Comparison of ENCODE assay signal across 26 cellular contexts in the genomic region with DNA sequence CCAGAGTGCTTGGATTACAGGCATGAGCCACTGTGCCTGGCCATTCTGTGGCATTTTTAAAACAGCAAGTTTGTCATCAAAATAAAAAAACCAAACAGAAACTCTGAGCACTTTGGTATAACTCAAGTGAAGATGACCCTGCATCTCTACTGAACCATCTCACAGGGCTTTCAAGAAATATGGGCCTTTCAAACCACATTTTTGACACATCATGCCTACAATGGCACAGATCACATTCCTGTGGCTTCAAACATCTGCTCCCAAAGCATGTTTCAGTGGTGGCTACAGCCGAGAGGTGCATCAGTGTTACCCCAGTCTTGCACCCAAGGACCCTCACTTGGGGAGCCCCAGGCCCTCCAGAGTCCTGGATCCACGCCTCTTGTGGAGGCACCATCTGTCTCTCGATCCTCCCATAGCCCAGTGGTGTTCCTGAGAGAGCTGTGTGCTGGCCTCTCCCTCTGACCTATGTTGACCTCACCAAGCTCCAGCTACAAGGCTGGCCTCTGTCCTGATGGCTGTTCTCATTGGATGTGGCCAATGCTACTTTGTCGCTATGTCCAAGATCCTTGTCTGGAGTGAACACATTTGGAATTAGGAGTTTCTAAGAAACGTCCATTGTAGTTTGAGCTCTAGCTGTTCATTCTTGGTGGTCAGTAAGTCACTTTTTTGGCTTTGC. TPM values are rescaled to one million over a fixed set of nuclear protein-coding genes. Genes with fewer than 3 reads are reported as not detected.
A peak's percentile ranks its signal among the peaks of the same experiment; 100 is the strongest.
DNase-seq lines count a peak whose midpoint lies in the region; ATAC-seq, FAIRE-seq and TF ChIP-seq lines count a peak whose summit lies in the region.
"Had no signal": no experiment of that assay in that cellular context is flagged by ENCODE, and none has a peak within 500 bp of the region (broad histone marks: within the 10 kb centered on the region; RNA-seq: fewer than 3 reads in every experiment).

No MANE protein-coding gene starts in this region.

- no peak overlapping the region for H3K27ac Mint-ChIP-seq in GM23338
- H3K27ac Mint-ChIP-seq: activated CD8-positive, alpha-beta T cell treated with anti-CD3 and anti-CD28 coated beads, Interleukin-2, amount 10 ng/mL, durations not matched to agents 7 days and 5 days; activated naive CD4-positive, alpha-beta T cell treated with anti-CD3 and anti-CD28 coated beads for 36 hours; activated T-cell treated with anti-CD3 and anti-CD28 coated beads, Interleukin-2, amount 50 U/mL, for 24 hours; natural killer cell; T-helper 17 cell had no signal

- H3K4me2 ChIP-seq in HepG2 (ENCODE audit: low read depth, low read length) = no peak overlapping the region
- H3K4me2 ChIP-seq in GM23338 = no peak overlapping the region
- H3K4me2 ChIP-seq: smooth muscle cell had no signal

- intact Hi-C loops in HepG2 (cut with micrococcal nuclease; ENCODE audit: unreplicated experiment) (loop anchor here (5.0 kb wide), 1 partner anchor 97 kb away; no protein-coding TSS in a partner anchor), right lobe of liver (cut with DNase I) (no loop called here)

- CTCF ChIA-PET in HepG2 (lab: Yijun Ruan, JAX; ENCODE audit: low intra/inter-chr PET ratio, low total read pairs) = no interaction called here

- H3K79me2 ChIP-seq in HepG2 (ENCODE audit: insufficient read depth, low read length) = no peaks in the 10 kb centered on the region
- no peaks in the 10 kb centered on the region for H3K79me2 ChIP-seq in GM23338 (replicated peaks; ENCODE audit: insufficient read depth)

- TF ChIP-seq CTCF in HepG2 (CRISPR knock-in tag; IDR thresholded peaks at IDR 0.05) (no peak), right lobe of liver (IDR thresholded peaks at IDR 0.05) (no peak), GM23338 (conservative IDR thresholded peaks at IDR 0.05; ENCODE audit: low read depth in 2 of 2) (no peak)

- TF ChIP-seq EP300 in HepG2 (IDR thresholded peaks at IDR 0.05; ENCODE audit: low read depth in 2 of 2, low read length in 2 of 2) = no peak
- no peak for TF ChIP-seq EP300 in HepG2 (CRISPR knock-in tag; IDR thresholded peaks at IDR 0.05; ENCODE audit: borderline replicate concordance)

- no peaks in the 10 kb centered on the region for H3K9me2 ChIP-seq in GM23338 (ENCODE audit: insufficient read depth)

- no peak for TF ChIP-seq RAD21 in HepG2 (CRISPR knock-in tag; IDR thresholded peaks at IDR 0.05)

- H2AFZ ChIP-seq in HepG2 (ENCODE audit: low read length) (no peak overlapping the region), GM23338 (no peak overlapping the region)

- H4K20me1 ChIP-seq in HepG2 (ENCODE audit: insufficient read depth, low read length) (no peaks in the 10 kb centered on the region), GM23338 (replicated peaks; ENCODE audit: insufficient read depth) (no peaks in the 10 kb centered on the region)

- POLR2A ChIA-PET in HepG2 (lab: Yijun Ruan, JAX) = no interaction called here

- H3K27me3 ChIP-seq in HepG2 (ENCODE audit: control insufficient read depth in 1 of 2, insufficient read depth in 2 of 2, low read length in 2 of 2) = no peaks in the 10 kb centered on the region; a peak in 1 of 5 replicates
- no peaks in the 10 kb centered on the region for H3K27me3 ChIP-seq in right lobe of liver
- no peaks in the 10 kb centered on the region for H3K27me3 ChIP-seq in adipocyte (replicated peaks; ENCODE audit: control insufficient read depth, insufficient read depth, low read length)
- H3K27me3 ChIP-seq in GM23338 (ENCODE audit: insufficient read depth) = no peaks in the 10 kb centered on the region
- H3K27me3 ChIP-seq: SJSA1, upper lobe of left lung had no signal

- in situ Hi-C loops in HepG2 (cut with HindIII; ENCODE audit: extremely low pct_ligation_motif_present, low pct_unique_long_range_greater_than_20kb) = no loop called here

- no peak overlapping the region for H3K4me3 Mint-ChIP-seq in GM23338
- H3K4me3 Mint-ChIP-seq: activated CD8-positive, alpha-beta T cell treated with anti-CD3 and anti-CD28 coated beads, Interleukin-2, amount 10 ng/mL, durations not matched to agents 7 days and 5 days; activated naive CD4-positive, alpha-beta T cell treated with anti-CD3 and anti-CD28 coated beads for 36 hours; activated T-cell treated with anti-CD3 and anti-CD28 coated beads, Interleukin-2, amount 50 U/mL, for 24 hours; natural killer cell; T-helper 17 cell had no signal

- H3K27me3 Mint-ChIP-seq in GM23338 (ENCODE audit: insufficient read depth, low read depth, poor library complexity) = no peaks in the 10 kb centered on the region
- H3K27me3 Mint-ChIP-seq: activated T-cell treated with anti-CD3 and anti-CD28 coated beads, Interleukin-2, amount 50 U/mL, for 24 hours had no signal

- ATAC-seq in HepG2 (peak; percentile 39; the same call in 2 of the 3 replicates), right lobe of liver (no peak), GM23338 (no peak), GM21825 (IDR thresholded peaks at IDR 0.05; ENCODE audit: unreplicated experiment) (no peak), GM19351 (IDR thresholded peaks at IDR 0.05; ENCODE audit: unreplicated experiment) (no peak), GM21619 (IDR thresholded peaks at IDR 0.05; ENCODE audit: unreplicated experiment) (no peak)
- ATAC-seq: activated CD8-positive, alpha-beta T cell treated with anti-CD3 and anti-CD28 coated beads, Interleukin-2, amount 10 ng/mL, durations not matched to agents 7 days and 5 days; natural killer cell; PC-3; T-helper 17 cell had no signal

- no peaks in the 10 kb centered on the region for H3F3A ChIP-seq in GM23338 (replicated peaks; ENCODE audit: low read depth)

- H3K4me1 ChIP-seq in HepG2 (ENCODE audit: insufficient read depth, low read length) (peaks cover 7% of the 10 kb centered on the region; the same call in 1 of the 2 replicates), right lobe of liver (no peaks in the 10 kb centered on the region), adipocyte (ENCODE audit: control insufficient read depth, insufficient read depth, low read length) (peaks cover 13% of the 10 kb centered on the region), GM23338 (ENCODE audit: insufficient read depth) (peaks cover 11% of the 10 kb centered on the region)
- H3K4me1 ChIP-seq: prostate gland had no signal

- H3K4me3 ChIP-seq in HepG2 (replicated peaks in 1 of 3; ENCODE audit: insufficient read depth in 1 of 3, low read depth in 2 of 3, low read length in 3 of 3) (no peak overlapping the region), right lobe of liver (no peak overlapping the region), adipocyte (ENCODE audit: low read length) (no peak overlapping the region), GM23338 (no peak overlapping the region)
- H3K4me3 ChIP-seq: prostate gland, SJSA1, smooth muscle cell, upper lobe of left lung had no signal

- no peaks in the 10 kb centered on the region; the same call in 2 of the 3 replicates for H3K9me3 Mint-ChIP-seq in GM23338
- H3K9me3 Mint-ChIP-seq: activated naive CD4-positive, alpha-beta T cell treated with anti-CD3 and anti-CD28 coated beads for 36 hours; activated T-cell treated with anti-CD3 and anti-CD28 coated beads, Interleukin-2, amount 50 U/mL, for 24 hours; natural killer cell had no signal

- no TSS peak for BruUV-seq in HepG2 (replicated peaks; lab: Mats Ljungman, UMichigan)

- WGBS in HepG2 (ENCODE audit: low lambda C conversion rate) = 26% methylated on average over 5 of the region's 5 CpGs
- WGBS in right lobe of liver (ENCODE audit: insufficient coverage, low coverage, low lambda C conversion rate, missing lambda C conversion rate) = 64% methylated on average over 4 of the region's 5 CpGs

- DNase-seq in HepG2 (ENCODE audit: low spot score) (no peak), right lobe of liver (no peak), adipocyte (ENCODE audit: low read depth) (peak; percentile 20), iris pigment epithelial cell (ENCODE audit: low read depth) (peak; percentile 54), GM23338 (ENCODE audit: low spot score) (no peak)
- DNase-seq: 8988T; activated CD8-positive, alpha-beta T cell treated with anti-CD3 and anti-CD28 coated beads, Interleukin-2, amount 10 ng/mL, durations not matched to agents 7 days and 5 days; activated naive CD4-positive, alpha-beta T cell treated with anti-CD3 and anti-CD28 coated beads for 36 hours; activated T-cell treated with anti-CD3 and anti-CD28 coated beads, Interleukin-2, amount 50 U/mL, for 24 hours; C1 segment of cervical spinal cord; mesendoderm; natural killer cell; NCI-H1436 treated with DMSO at 0.1 percent for 48 hours; NCI-H748 treated with DMSO at 0.1 percent for 48 hours; PC-3; stimulated activated CD4-positive, alpha-beta T cell treated with anti-CD3 and anti-CD28 coated beads, Interleukin-4, amount 100 ng/mL, for 1 hour; T-helper 17 cell; upper lobe of left lung; WERI-Rb-1 had no signal

- FAIRE-seq in HepG2 (lab: Jason Lieb, UNC) = no peak
- FAIRE-seq: HTR-8/SVneo had no signal

- H3K9ac ChIP-seq in HepG2 (ENCODE audit: insufficient read depth, low read depth, low read length) = no peak overlapping the region
- no peak overlapping the region for H3K9ac ChIP-seq in adipocyte (ENCODE audit: low read length)

- H3K27ac ChIP-seq in HepG2 (ENCODE audit: extremely low read length, insufficient read depth, low read length) (no peak overlapping the region), right lobe of liver (no peak overlapping the region), GM23338 (ENCODE audit: low read depth) (no peak overlapping the region)
- H3K27ac ChIP-seq: prostate gland, SJSA1, upper lobe of left lung, WERI-Rb-1 had no signal

- no peaks in the 10 kb centered on the region for H3K36me3 Mint-ChIP-seq in GM23338 (ENCODE audit: low read depth)
- H3K36me3 Mint-ChIP-seq: natural killer cell had no signal

- peaks cover 12% of the 10 kb centered on the region for H3K4me1 Mint-ChIP-seq in GM23338
- H3K4me1 Mint-ChIP-seq: natural killer cell had no signal

- H3K9me3 ChIP-seq in HepG2 (ENCODE audit: low read length) = no peaks in the 10 kb centered on the region; the same call in 1 of the 2 replicates
- no peaks in the 10 kb centered on the region for H3K9me3 ChIP-seq in right lobe of liver
- peaks cover 17% of the 10 kb centered on the region for H3K9me3 ChIP-seq in adipocyte (ENCODE audit: control insufficient read depth, low read length)
- H3K9me3 ChIP-seq: prostate gland, SJSA1, upper lobe of left lung had no signal

- TF ChIP-seq POLR2A in HepG2 (IDR thresholded peaks at IDR 0.05; ENCODE audit: insufficient read depth in 1 of 2, low read depth in 2 of 2, low read length in 2 of 2) (no peak), right lobe of liver (IDR thresholded peaks at IDR 0.05) (no peak)

- no peaks in the 10 kb centered on the region for H3K36me3 ChIP-seq in HepG2 (replicated peaks in 1 of 2; ENCODE audit: control insufficient read depth in 1 of 2, insufficient read depth in 2 of 2, low read length in 2 of 2)
- H3K36me3 ChIP-seq in right lobe of liver = no peaks in the 10 kb centered on the region
- H3K36me3 ChIP-seq in adipocyte (ENCODE audit: control insufficient read depth, insufficient read depth, low read length, severe bottlenecking) = no peaks in the 10 kb centered on the region
- H3K36me3 ChIP-seq in GM23338 (ENCODE audit: insufficient read depth) = no peaks in the 10 kb centered on the region
- H3K36me3 ChIP-seq: prostate gland, SJSA1, upper lobe of left lung, WERI-Rb-1 had no signal

RNA-seq across cellular contexts. Expression of a gene that starts 55.2 kb away (rescaled TPM):
- 33.1 and 39.9 TPM in 2 replicates for total RNA-seq in HepG2 (2016; rRNA removed; fragmentation: Illumina TruSeq; extraction: Trizol)
- total RNA-seq in HepG2 (2016; cell fraction: cytosol; rRNA removed; fragmentation: Illumina TruSeq; extraction: Trizol; ENCODE audit: low read depth) = 9.4 and 10.0 TPM in 2 replicates
- total RNA-seq in HepG2 (2016; cell fraction: insoluble cytoplasmic fraction; rRNA removed; fragmentation: Illumina TruSeq; extraction: Trizol) = 30.2 and 34.3 TPM in 2 replicates
- total RNA-seq in HepG2 (2016; cell fraction: membrane; rRNA removed; fragmentation: Illumina TruSeq; extraction: Trizol) = 30.2 and 31.0 TPM in 2 replicates
- 13.8 and 14.2 TPM in 2 replicates for total RNA-seq in HepG2 (2016; cell fraction: nucleus; rRNA removed; fragmentation: Illumina TruSeq; extraction: Trizol)
- 23.6 and 24.5 TPM in 2 replicates for polyA plus RNA-seq in HepG2 (2011; rRNA removed)
- polyA plus RNA-seq in HepG2 (2011; cell fraction: cytosol; rRNA removed) = 29.3 and 33.5 TPM in 2 replicates
- 13.3 and 15.1 TPM in 2 replicates for polyA plus RNA-seq in HepG2 (2011; cell fraction: nucleus; rRNA removed)
- 26.8 and 27.1 TPM in 2 replicates for polyA plus RNA-seq in HepG2 (2012)
- 7.0 and 8.2 TPM in 2 replicates for polyA plus RNA-seq in HepG2 (2016; cell fraction: cytosol; fragmentation: Illumina TruSeq; extraction: Trizol; ENCODE audit: low read depth)
- polyA plus RNA-seq in HepG2 (2016; cell fraction: insoluble cytoplasmic fraction; fragmentation: Illumina TruSeq; extraction: Trizol; ENCODE audit: low read depth) = 32.1 and 36.3 TPM in 2 replicates
- 22.0 and 22.5 TPM in 2 replicates for polyA plus RNA-seq in HepG2 (2016; cell fraction: membrane; fragmentation: Illumina TruSeq; extraction: Trizol; ENCODE audit: low read depth)
- 18.9 and 19.8 TPM in 2 replicates for polyA plus RNA-seq in HepG2 (2016; cell fraction: nucleus; fragmentation: Illumina TruSeq; extraction: Trizol; ENCODE audit: insufficient read depth, low read depth)
- 27.4 and 36.7 TPM in 2 replicates for polyA minus RNA-seq in HepG2 (2011; rRNA and poly(A)+ RNA removed; ENCODE audit: low replicate concordance)
- polyA minus RNA-seq in HepG2 (2011; cell fraction: cytosol; rRNA and poly(A)+ RNA removed) = 18.6 and 19.0 TPM in 2 replicates
- 17.0 and 17.4 TPM in 2 replicates for polyA minus RNA-seq in HepG2 (2011; cell fraction: nucleus; rRNA and poly(A)+ RNA removed)
- 10 to 100 TPM; 16.3 to 35.9 (median 21.5) TPM for total RNA-seq in right lobe of liver
- 64.9 and 80.9 TPM in 2 replicates for total RNA-seq in GM23338 (2014; rRNA removed; shearing (Covaris generic))
- polyA plus RNA-seq in GM23338 (2016; fragmentation: Nextera tagmentation; extraction: Ambion mirVana) = 102 and 103 TPM in 2 replicates

Comparison
In these comparisons a context has a peak if more than half of its experiments do, and no peak if none do; other contexts are left out.
1. DNase-seq: peak in adipocyte (single experiment) and iris pigment epithelial cell (single experiment); none in HepG2 (single experiment), right lobe of liver (0 of 3) and GM23338 (single experiment).